ENCODE assay signal across 18 cellular contexts in genomic region chr7:196283-196682, GRCh38. TPM values are rescaled to one million over a fixed set of nuclear protein-coding genes. Genes with fewer than 3 reads are reported as not detected.
A peak's percentile ranks its signal among the peaks of the same experiment; 100 is the strongest.
DNase-seq lines count a peak whose midpoint lies in the region; ATAC-seq and TF ChIP-seq lines count a peak whose summit lies in the region.
"Had no signal": no experiment of that assay in that cellular context is flagged by ENCODE, and none has a peak within 500 bp of the region (broad histone marks: within the 10 kb centered on the region; RNA-seq: fewer than 3 reads in every experiment).

No MANE protein-coding gene starts in this region.

- TF ChIP-seq EP300 in esophagus muscularis mucosa (IDR thresholded peaks at IDR 0.05), result no peak

- 77% methylated on average over 5 of the region's 5 CpGs for WGBS in esophagus muscularis mucosa

- peaks cover 28% of the 10 kb centered on the region for H3K4me1 Mint-ChIP-seq in neural crest cell
- H3K4me1 Mint-ChIP-seq: activated T-helper 17 cell treated with anti-CD3 and anti-CD28 coated beads, Interleukin-2, amount 50 U/mL, for 72 hours had no signal

- peaks cover 30 to 52% (median 42%) of the 10 kb centered on the region in 10 experiments for H3K4me1 ChIP-seq in BLaER1 treated with 17β-estradiol and CSF1 and Interleukin-3, amounts not matched to agents 10 nM and 100 nM
- peaks cover 41 to 87% (median 76%) of the 10 kb centered on the region in 4 donors for H3K4me1 ChIP-seq in esophagus muscularis mucosa

- in situ Hi-C loops in G401 (cut with HindIII; ENCODE audit: low sequenced_read_pairs), result no loop called here

- H3K27ac ChIP-seq in BLaER1 treated with 17β-estradiol and CSF1 and Interleukin-3, amounts not matched to agents 10 nM and 100 nM, result no peak overlapping the region; a peak in 1 of 22 replicates
- peak overlapping the region in 3 of 4 donors; percentile 92 to 97 (median 96) for H3K27ac ChIP-seq in esophagus muscularis mucosa (replicated peaks in 1 of 4)
- H3K27ac ChIP-seq: cardiac muscle cell had no signal

- ATAC-seq in GM21526 (IDR thresholded peaks at IDR 0.05; ENCODE audit: low FRiP score, unreplicated experiment), result no peak
- ATAC-seq: activated T-helper 17 cell treated with anti-CD3 and anti-CD28 coated beads, Interleukin-2, amount 50 U/mL, for 72 hours; stimulated activated naive B cell treated with anti-CD40 and anti-IgM and Interleukin-4, amounts not matched to agents 10 μg/mL and 1 μg/mL and 100 μg/mL, for 72 hours had no signal

- no peaks in the 10 kb centered on the region for H3K9me3 Mint-ChIP-seq in neural crest cell
- H3K9me3 Mint-ChIP-seq: activated naive CD8-positive, alpha-beta T cell treated with anti-CD3 and anti-CD28 coated beads, Interleukin-2, amount 10 ng/mL, durations not matched to agents 7 days and 5 days; activated T-helper 17 cell treated with anti-CD3 and anti-CD28 coated beads, Interleukin-2, amount 50 U/mL, for 72 hours; mesothelial cell of epicardium; stimulated activated naive B cell treated with anti-CD40 and anti-IgM and Interleukin-4, amounts not matched to agents 10 μg/mL and 1 μg/mL and 100 μg/mL, for 72 hours had no signal

- H3K4me2 ChIP-seq in BLaER1 treated with 17β-estradiol and CSF1 and Interleukin-3, amounts not matched to agents 10 nM and 100 nM, result peak overlapping the region; percentile 93 to 99 (median 97)

- H3K27ac Mint-ChIP-seq in neural crest cell (ENCODE audit: unreplicated experiment), result no peak overlapping the region
- H3K27ac Mint-ChIP-seq: activated naive CD8-positive, alpha-beta T cell treated with anti-CD3 and anti-CD28 coated beads, Interleukin-2, amount 10 ng/mL, durations not matched to agents 7 days and 5 days; activated T-helper 17 cell treated with anti-CD3 and anti-CD28 coated beads, Interleukin-2, amount 50 U/mL, for 72 hours; mesothelial cell of epicardium; stimulated activated naive B cell treated with anti-CD40 and anti-IgM and Interleukin-4, amounts not matched to agents 10 μg/mL and 1 μg/mL and 100 μg/mL, for 72 hours had no signal

- H3K9me3 ChIP-seq in BLaER1 treated with 17β-estradiol and CSF1 and Interleukin-3, amounts not matched to agents 10 nM and 100 nM (replicated peaks in 1 of 11), result peaks cover 0 to 9% (median 0%) of the 10 kb centered on the region in 11 experiments; a peak in 1 of 22 replicates
- no peaks in the 10 kb centered on the region for H3K9me3 ChIP-seq in esophagus muscularis mucosa

- peak overlapping the region; percentile 85 for H3K4me3 Mint-ChIP-seq in neural crest cell
- H3K4me3 Mint-ChIP-seq: activated naive CD8-positive, alpha-beta T cell treated with anti-CD3 and anti-CD28 coated beads, Interleukin-2, amount 10 ng/mL, durations not matched to agents 7 days and 5 days; activated T-helper 17 cell treated with anti-CD3 and anti-CD28 coated beads, Interleukin-2, amount 50 U/mL, for 72 hours; mesothelial cell of epicardium; stimulated activated naive B cell treated with anti-CD40 and anti-IgM and Interleukin-4, amounts not matched to agents 10 μg/mL and 1 μg/mL and 100 μg/mL, for 72 hours had no signal

- DNase-seq in NCI-H2107 (lab: John Stamatoyannopoulos, UW) (peak; percentile 42), esophagus muscularis mucosa (ENCODE audit: extremely low spot score) (no peak), neural crest cell (ENCODE audit: low read depth, low spot score) (no peak), G401 (ENCODE audit: low spot score) (no peak), NCI-H446 (lab: John Stamatoyannopoulos, UW) (no peak)
- DNase-seq: activated CD4-positive, alpha-beta T cell treated with anti-CD3 and anti-CD28 coated beads for 4 hours; activated naive CD8-positive, alpha-beta T cell treated with anti-CD3 and anti-CD28 coated beads, Interleukin-2, amount 10 ng/mL, durations not matched to agents 7 days and 5 days; dermis blood vessel endothelial cell; Kasumi-1; NCI-H446 treated with DMSO at 0.1 percent for 48 hours; NK-92 treated with Interleukin-12 subunit alpha and Interleukin-12 subunit beta, amount 100 ng/mL, for 24 hours; retina; stimulated activated naive B cell treated with anti-CD40 and anti-IgM and Interleukin-4, amounts not matched to agents 10 μg/mL and 1 μg/mL and 100 μg/mL, for 72 hours had no signal

- H3K27me3 Mint-ChIP-seq in neural crest cell (ENCODE audit: low read depth), result peaks cover 16% of the 10 kb centered on the region

- peaks cover 13% of the 10 kb centered on the region for H3K36me3 Mint-ChIP-seq in neural crest cell (ENCODE audit: low read depth)
- H3K36me3 Mint-ChIP-seq: activated naive CD8-positive, alpha-beta T cell treated with anti-CD3 and anti-CD28 coated beads, Interleukin-2, amount 10 ng/mL, durations not matched to agents 7 days and 5 days; stimulated activated naive B cell treated with anti-CD40 and anti-IgM and Interleukin-4, amounts not matched to agents 10 μg/mL and 1 μg/mL and 100 μg/mL, for 72 hours had no signal

- H3K27me3 ChIP-seq in BLaER1 treated with 17β-estradiol and CSF1 and Interleukin-3, amounts not matched to agents 10 nM and 100 nM, result peaks cover 0 to 32% (median 25%) of the 10 kb centered on the region in 11 experiments; a peak in 17 of 22 replicates
- no peaks in the 10 kb centered on the region for H3K27me3 ChIP-seq in esophagus muscularis mucosa

- intact Hi-C loops in esophagus muscularis mucosa (cut with DNase I), result no loop called here

- no peak for TF ChIP-seq POLR2A in esophagus muscularis mucosa (IDR thresholded peaks at IDR 0.05; ENCODE audit: low read depth)

- TF ChIP-seq CTCF in esophagus muscularis mucosa (IDR thresholded peaks at IDR 0.05) (no peak), neural crest cell (conservative IDR thresholded peaks at IDR 0.05) (no peak)

- peaks cover 53 to 81% (median 65%) of the 10 kb centered on the region in 11 experiments for H3K36me3 ChIP-seq in BLaER1 treated with 17β-estradiol and CSF1 and Interleukin-3, amounts not matched to agents 10 nM and 100 nM
- H3K36me3 ChIP-seq in esophagus muscularis mucosa, result peaks cover 43 to 61% (median 59%) of the 10 kb centered on the region in 4 donors
- H3K36me3 ChIP-seq: cardiac muscle cell had no signal

- H3K9ac ChIP-seq in BLaER1 treated with 17β-estradiol and CSF1 and Interleukin-3, amounts not matched to agents 10 nM and 100 nM, result peak overlapping the region in 10 of 11 experiments; percentile 2 to 93 (median 83); a peak in 15 of 22 replicates

- peaks cover 62 to 87% (median 81%) of the 10 kb centered on the region in 11 experiments for H4K20me1 ChIP-seq in BLaER1 treated with 17β-estradiol and CSF1 and Interleukin-3, amounts not matched to agents 10 nM and 100 nM

- H3K4me3 ChIP-seq in BLaER1 treated with 17β-estradiol and CSF1 and Interleukin-3, amounts not matched to agents 10 nM and 100 nM, result peak overlapping the region in 7 of 10 experiments; percentile 76 to 99 (median 98); a peak in 14 of 20 replicates
- no peak overlapping the region for H3K4me3 ChIP-seq in esophagus muscularis mucosa
- H3K4me3 ChIP-seq: cardiac muscle cell had no signal

RNA-seq across cellular contexts. Expression of gene FAM20C, which starts 3.9 kb away (rescaled TPM):
- total RNA-seq in esophagus muscularis mucosa (10 to 100 TPM; 46.5 to 79.2 (median 69.8) TPM), neural crest cell (21.9 and 22.7 TPM in 2 replicates)
- total RNA-seq in G401 (2014; rRNA removed; shearing (Covaris generic)), result 12.8 and 14.8 TPM in 2 replicates

Comparison
In these comparisons a context has a peak if more than half of its experiments do, and no peak if none do; other contexts are left out.
1. H3K27ac ChIP-seq: peak in esophagus muscularis mucosa (3 of 4); none in BLaER1 treated with 17β-estradiol and CSF1 and Interleukin-3, amounts not matched to agents 10 nM and 100 nM (0 of 11).
2. H3K4me3 ChIP-seq: peak in BLaER1 treated with 17β-estradiol and CSF1 and Interleukin-3, amounts not matched to agents 10 nM and 100 nM (7 of 10); none in esophagus muscularis mucosa (0 of 4).